ENCODE assay signal across 8 cellular contexts in genomic region chr1:247330548-247331171, GRCh38. TPM values are rescaled to one million over a fixed set of nuclear protein-coding genes. Genes with fewer than 3 reads are reported as not detected.
DNase-seq lines count a peak whose midpoint lies in the region; ATAC-seq and TF ChIP-seq lines count a peak whose summit lies in the region.

No MANE protein-coding gene starts in this region.

- H3F3A ChIP-seq in smooth muscle cell (ENCODE audit: low read depth): no peaks in the 10 kb centered on the region

- ATAC-seq in GM19467 (IDR thresholded peaks at IDR 0.05; ENCODE audit: unreplicated experiment) (peak; percentile 22), gastroesophageal sphincter (no peak), GM21529 (IDR thresholded peaks at IDR 0.05; ENCODE audit: unreplicated experiment) (no peak)

- DNase-seq in AG04450 (ENCODE audit: low read depth, low spot score) (no peak), SJSA1 (ENCODE audit: low read depth in 1 of 2, low spot score in 2 of 2) (no peak), smooth muscle cell (lab: John Stamatoyannopoulos, UW; ENCODE audit: unreplicated experiment) (no peak), amygdala (lab: John Stamatoyannopoulos, UW) (no peak), NOMO-1 treated with dmso at 0.1 percent for 144 hours (lab: John Stamatoyannopoulos, UW; ENCODE audit: unreplicated experiment) (no peak)

- H3K4me1 ChIP-seq in SJSA1 (replicated peaks) (peaks cover 19% of the 10 kb centered on the region), gastroesophageal sphincter (peaks cover 0 to 54% (median 8%) of the 10 kb centered on the region in 3 donors), smooth muscle cell (ENCODE audit: low read depth) (peaks cover 26% of the 10 kb centered on the region)

- TF ChIP-seq CTCF in AG04450 (IDR thresholded peaks at IDR 0.05; ENCODE audit: low read depth, low read length): no peak
- TF ChIP-seq CTCF in gastroesophageal sphincter (IDR thresholded peaks at IDR 0.05): no peak
- TF ChIP-seq CTCF in smooth muscle cell (IDR thresholded peaks at IDR 0.05; ENCODE audit: borderline replicate concordance, insufficient read depth, poor library complexity, severe bottlenecking): no peak

- POLR2A ChIA-PET in AG04450 (lab: Yijun Ruan, JAX): interaction anchor here (0.7 to 1.7 kb wide), 5 partner anchors 27 to 399 kb away, joined by 3 to 5 read pairs (median 5); partner anchors contain the start of gene AHCTF1

- H3K36me3 ChIP-seq in SJSA1 (peaks cover 66% of the 10 kb centered on the region), gastroesophageal sphincter (peaks cover 0 to 40% of the 10 kb centered on the region in 2 donors), smooth muscle cell (ENCODE audit: low read depth) (no peaks in the 10 kb centered on the region)

- peaks cover 62% of the 10 kb centered on the region for H4K20me1 ChIP-seq in smooth muscle cell (ENCODE audit: low read depth)

- H3K4me3 ChIP-seq in AG04450 (ENCODE audit: low read depth, low read length) (peak overlapping the region; percentile 81), SJSA1 (peak overlapping the region; percentile 97), gastroesophageal sphincter (peak overlapping the region; percentile 84 to 97), smooth muscle cell (peak overlapping the region; percentile 98)

- H3K27ac ChIP-seq in AG04450 (ENCODE audit: low read depth, low read length): peak overlapping the region; percentile 80
- peak overlapping the region; percentile 78 for H3K27ac ChIP-seq in SJSA1
- peak overlapping the region in 3 of 4 donors; percentile 93 to 96 (median 96) for H3K27ac ChIP-seq in gastroesophageal sphincter
- H3K27ac ChIP-seq in smooth muscle cell (ENCODE audit: low read depth): peak overlapping the region; percentile 92

- H2AFZ ChIP-seq in smooth muscle cell (ENCODE audit: low read depth): peak overlapping the region; percentile 82

- TF ChIP-seq POLR2A in gastroesophageal sphincter (IDR thresholded peaks at IDR 0.05): no peak

- H3K27me3 ChIP-seq in AG04450 (ENCODE audit: control insufficient read depth, insufficient read depth, low read length) (no peaks in the 10 kb centered on the region), SJSA1 (replicated peaks) (no peaks in the 10 kb centered on the region), gastroesophageal sphincter (no peaks in the 10 kb centered on the region), smooth muscle cell (ENCODE audit: low read depth) (no peaks in the 10 kb centered on the region)

- H3K9ac ChIP-seq in smooth muscle cell (ENCODE audit: low read depth): peak overlapping the region; percentile 94

- TF ChIP-seq EP300 in gastroesophageal sphincter (IDR thresholded peaks at IDR 0.05): no peak

- H3K79me2 ChIP-seq in smooth muscle cell (ENCODE audit: low read depth): peaks cover 70% of the 10 kb centered on the region

- H3K9me3 ChIP-seq in AG04450 (ENCODE audit: control insufficient read depth, insufficient read depth, low read length): no peaks in the 10 kb centered on the region; the same call in 1 of the 2 replicates
- H3K9me3 ChIP-seq in SJSA1 (replicated peaks): no peaks in the 10 kb centered on the region
- H3K9me3 ChIP-seq in gastroesophageal sphincter: no peaks in the 10 kb centered on the region
- H3K9me3 ChIP-seq in smooth muscle cell (replicated peaks; ENCODE audit: low read depth): no peaks in the 10 kb centered on the region

- 0 to 63% methylated on average over 2 to 4 of the region's 37 CpGs for WGBS in gastroesophageal sphincter (ENCODE audit: low coverage in 1 of 2), 2 donors
- WGBS in smooth muscle cell (ENCODE audit: low lambda C conversion rate): 13% methylated on average over 32 of the region's 37 CpGs

- CTCF ChIA-PET in AG04450 (lab: Charles Lee): interaction anchor here (3.2 kb wide), 1 partner anchor 59 kb away, joined by 16 read pairs; no protein-coding TSS in a partner anchor

- H3K4me2 ChIP-seq in smooth muscle cell: peak overlapping the region; percentile 99

RNA-seq across cellular contexts. Expression of gene ZNF496, which starts 1.0 kb away (rescaled TPM):
- polyA plus RNA-seq in AG04450 (2011; rRNA removed) (18.5 and 20.0 TPM in 2 replicates), smooth muscle cell (14.8 and 19.8 TPM in 2 replicates)
- 30.6 and 37.1 TPM in 2 replicates for polyA minus RNA-seq in AG04450 (2011; rRNA and poly(A)+ RNA removed)
- total RNA-seq in SJSA1 (2014; rRNA removed; shearing (Covaris generic)): 23.8 and 44.0 TPM in 2 replicates
- total RNA-seq in gastroesophageal sphincter (10 to 100 TPM; 27.2 to 44.8 (median 40.6) TPM), smooth muscle cell (37.0 and 39.5 TPM in 2 replicates)
